In the genomic region with DNA sequence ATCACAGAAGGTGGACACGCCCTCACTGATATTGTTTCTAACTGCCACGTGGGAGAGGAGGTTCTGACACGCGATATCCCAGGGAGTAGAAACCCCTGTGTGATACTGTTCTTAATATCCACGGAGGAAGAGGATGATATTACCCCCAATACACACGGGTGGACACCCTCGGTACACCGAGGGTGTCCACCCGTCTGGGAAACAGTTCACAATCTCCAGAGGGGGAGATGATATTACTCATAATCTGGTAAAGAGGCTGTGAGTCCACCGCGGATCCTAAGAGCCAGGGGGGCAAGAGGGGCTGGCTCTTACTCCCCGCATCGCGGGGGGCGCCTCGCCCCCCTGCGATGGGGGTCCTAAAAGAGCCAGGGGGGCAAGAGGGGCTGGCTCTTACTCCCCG, we compare ENCODE assay signal across 11 cellular contexts. TPM values are rescaled to one million over a fixed set of nuclear protein-coding genes. Genes with fewer than 3 reads are reported as not detected.
A peak's percentile ranks its signal among the peaks of the same experiment; 100 is the strongest.
DNase-seq lines count a peak whose midpoint lies in the region; ATAC-seq, FAIRE-seq and TF ChIP-seq lines count a peak whose summit lies in the region.
"Had no signal": no experiment of that assay in that cellular context is flagged by ENCODE, and none has a peak within 500 bp of the region (broad histone marks: within the 10 kb centered on the region; RNA-seq: fewer than 3 reads in every experiment).

No MANE protein-coding gene starts in this region.

- CTCF ChIA-PET in HEK293T (lab: Yijun Ruan, JAX): no interaction called here

- H3K4me1 ChIP-seq in small intestine (ENCODE audit: control insufficient read depth in 2 of 2, insufficient read depth in 1 of 2, low read depth in 1 of 2, low read length in 1 of 2): no peaks in the 10 kb centered on the region

- H3K36me3 ChIP-seq in small intestine (ENCODE audit: control insufficient read depth in 2 of 2, insufficient read depth in 2 of 2, low read length in 2 of 2): no peaks in the 10 kb centered on the region

- H3K36me3 Mint-ChIP-seq in stimulated activated naive CD8-positive, alpha-beta T cell treated with anti-CD3 and anti-CD28 coated beads, Interleukin-15, Interleukin-2, amounts not matched to agents 100 ng/mL and 50 ng/mL, for 24 hours (ENCODE audit: low read depth): no peaks in the 10 kb centered on the region
- no peaks in the 10 kb centered on the region for H3K36me3 Mint-ChIP-seq in activated naive CD8-positive, alpha-beta T cell treated with anti-CD3 and anti-CD28 coated beads for 36 hours
- no peaks in the 10 kb centered on the region for H3K36me3 Mint-ChIP-seq in immature natural killer cell

- no peak overlapping the region for H3K4me3 ChIP-seq in small intestine (ENCODE audit: low read depth in 1 of 2, low read length in 2 of 2)

- no peak for DNase-seq in stimulated activated naive CD8-positive, alpha-beta T cell treated with anti-CD3 and anti-CD28 coated beads, Interleukin-15, Interleukin-2, amounts not matched to agents 100 U/mL and 50 U/mL, for 24 hours
- no peak for DNase-seq in activated naive CD8-positive, alpha-beta T cell treated with anti-CD3 and anti-CD28 coated beads for 36 hours
- no peak for DNase-seq in immature natural killer cell
- DNase-seq in activated gamma-delta T cell treated with Interleukin-2 at 50 U/mL for 16 hours: no peak
- no peak for DNase-seq in HEK293T (ENCODE audit: extremely low spot score)
- no peak for DNase-seq in small intestine
- DNase-seq: left cardiac atrium, NCI-H2227 treated with DMSO at 0.1 percent for 48 hours had no signal

- H3K27me3 ChIP-seq in small intestine (ENCODE audit: control insufficient read depth in 2 of 2, insufficient read depth in 2 of 2, low read length in 2 of 2): peaks cover 0 to 4% of the 10 kb centered on the region in 2 donors

- no peak overlapping the region for H3K27ac Mint-ChIP-seq in stimulated activated naive CD8-positive, alpha-beta T cell treated with anti-CD3 and anti-CD28 coated beads, Interleukin-15, Interleukin-2, amounts not matched to agents 100 ng/mL and 50 ng/mL, for 24 hours
- H3K27ac Mint-ChIP-seq in activated naive CD8-positive, alpha-beta T cell treated with anti-CD3 and anti-CD28 coated beads for 36 hours: no peak overlapping the region
- peak overlapping the region in 1 of 6 donors; percentile 59 for H3K27ac Mint-ChIP-seq in immature natural killer cell
- H3K27ac Mint-ChIP-seq: progenitor cell of endocrine pancreas had no signal

- no peak for FAIRE-seq in small intestine (lab: Jason Lieb, UNC)

- peak overlapping the region; percentile 62 for H3K4me3 Mint-ChIP-seq in stimulated activated naive CD8-positive, alpha-beta T cell treated with anti-CD3 and anti-CD28 coated beads, Interleukin-15, Interleukin-2, amounts not matched to agents 100 ng/mL and 50 ng/mL, for 24 hours
- H3K4me3 Mint-ChIP-seq in activated naive CD8-positive, alpha-beta T cell treated with anti-CD3 and anti-CD28 coated beads for 36 hours: peak overlapping the region; percentile 75
- peak overlapping the region in 3 of 5 donors; percentile 36 to 76 (median 52) for H3K4me3 Mint-ChIP-seq in immature natural killer cell

- H3K9me3 Mint-ChIP-seq in stimulated activated naive CD8-positive, alpha-beta T cell treated with anti-CD3 and anti-CD28 coated beads, Interleukin-15, Interleukin-2, amounts not matched to agents 100 ng/mL and 50 ng/mL, for 24 hours: no peaks in the 10 kb centered on the region
- no peaks in the 10 kb centered on the region for H3K9me3 Mint-ChIP-seq in activated naive CD8-positive, alpha-beta T cell treated with anti-CD3 and anti-CD28 coated beads for 36 hours
- H3K9me3 Mint-ChIP-seq in immature natural killer cell: peaks cover 0 to 1% (median 0%) of the 10 kb centered on the region in 6 donors

- POLR2A ChIA-PET in HEK293T (lab: Yijun Ruan, JAX): no interaction called here

- H3K4me1 Mint-ChIP-seq in stimulated activated naive CD8-positive, alpha-beta T cell treated with anti-CD3 and anti-CD28 coated beads, Interleukin-15, Interleukin-2, amounts not matched to agents 100 ng/mL and 50 ng/mL, for 24 hours (ENCODE audit: low read depth): peaks cover 4% of the 10 kb centered on the region
- H3K4me1 Mint-ChIP-seq in activated naive CD8-positive, alpha-beta T cell treated with anti-CD3 and anti-CD28 coated beads for 36 hours: peaks cover 6% of the 10 kb centered on the region
- peaks cover 4 to 7% of the 10 kb centered on the region in 2 donors for H3K4me1 Mint-ChIP-seq in immature natural killer cell

- H3K27me3 Mint-ChIP-seq in stimulated activated naive CD8-positive, alpha-beta T cell treated with anti-CD3 and anti-CD28 coated beads, Interleukin-15, Interleukin-2, amounts not matched to agents 100 ng/mL and 50 ng/mL, for 24 hours: peaks cover 3% of the 10 kb centered on the region
- H3K27me3 Mint-ChIP-seq in activated naive CD8-positive, alpha-beta T cell treated with anti-CD3 and anti-CD28 coated beads for 36 hours: peaks cover 5% of the 10 kb centered on the region
- peaks cover 0 to 11% (median 6%) of the 10 kb centered on the region in 3 donors for H3K27me3 Mint-ChIP-seq in immature natural killer cell (ENCODE audit: low read depth in 3 of 3)

- 30 to 53% (median 53%) methylated on average over 12 to 18 of the region's 18 CpGs for WGBS in small intestine, 3 donors

- no peak overlapping the region for H3K27ac ChIP-seq in small intestine (ENCODE audit: low read depth in 1 of 2, low read length in 1 of 2)

- no peak for ATAC-seq in stimulated activated naive CD8-positive, alpha-beta T cell treated with anti-CD3 and anti-CD28 coated beads, Interleukin-15, Interleukin-2, amounts not matched to agents 100 U/mL and 50 U/mL, for 24 hours
- ATAC-seq in GM19351 (IDR thresholded peaks at IDR 0.05; ENCODE audit: unreplicated experiment): no peak

- no peaks in the 10 kb centered on the region for H3K9me3 ChIP-seq in small intestine (ENCODE audit: control insufficient read depth, low read depth)

TF ChIP-seq in HEK293T, 16 proteins besides CTCF, POLR2A, EP300 and RAD21:
- TF ChIP-seq NFRKB (IDR thresholded peaks at IDR 0.05): no peak
- no peak for TF ChIP-seq ELF4 (IDR thresholded peaks at IDR 0.05)
- no peak for TF ChIP-seq LEF1 (IDR thresholded peaks at IDR 0.05; ENCODE audit: borderline replicate concordance)
- TF ChIP-seq, protein P1, sequence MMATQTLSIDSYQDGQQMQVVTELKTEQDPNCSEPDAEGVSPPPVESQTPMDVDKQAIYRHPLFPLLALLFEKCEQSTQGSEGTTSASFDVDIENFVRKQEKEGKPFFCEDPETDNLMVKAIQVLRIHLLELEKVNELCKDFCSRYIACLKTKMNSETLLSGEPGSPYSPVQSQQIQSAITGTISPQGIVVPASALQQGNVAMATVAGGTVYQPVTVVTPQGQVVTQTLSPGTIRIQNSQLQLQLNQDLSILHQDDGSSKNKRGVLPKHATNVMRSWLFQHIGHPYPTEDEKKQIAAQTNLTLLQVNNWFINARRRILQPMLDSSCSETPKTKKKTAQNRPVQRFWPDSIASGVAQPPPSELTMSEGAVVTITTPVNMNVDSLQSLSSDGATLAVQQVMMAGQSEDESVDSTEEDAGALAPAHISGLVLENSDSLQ (IDR thresholded peaks at IDR 0.05): no peak
- no peak for TF ChIP-seq ZNF384 (IDR thresholded peaks at IDR 0.05)
- no peak for TF ChIP-seq L3MBTL2 (conservative IDR thresholded peaks at IDR 0.05)
- no peak for TF ChIP-seq SUZ12 (IDR thresholded peaks at IDR 0.05)
- no peak for TF ChIP-seq TARDBP (IDR thresholded peaks at IDR 0.05)
- TF ChIP-seq FOXM1 (IDR thresholded peaks at IDR 0.05; ENCODE audit: borderline replicate concordance): no peak
- no peak for TF ChIP-seq SP1 (IDR thresholded peaks at IDR 0.05)
- TF ChIP-seq FOXK2 (IDR thresholded peaks at IDR 0.05): no peak
- no peak for TF ChIP-seq BHLHE40 (IDR thresholded peaks at IDR 0.05; ENCODE audit: borderline replicate concordance)

RNA-seq across cellular contexts. Expression of a gene that starts 29.6 kb away (rescaled TPM):
- total RNA-seq in activated naive CD8-positive, alpha-beta T cell treated with anti-CD3 and anti-CD28 coated beads for 36 hours: 100 to 1,000 TPM; 111 to 117 TPM
- polyA plus RNA-seq in immature natural killer cell (1 to 10 TPM; 4.5 to 8.5 (median 7.7) TPM), small intestine (10 to 100 TPM in 1 of 3 donors, 1 to 10 TPM in 2; 2.2 to 10.8 (median 8.7) TPM)
- total RNA-seq: progenitor cell of endocrine pancreas had no signal
